ENCODE assay signal across 29 cellular contexts in genomic region chr15:33655488-33655887, GRCh38.
"Had no signal": no experiment of that assay in that cellular context is flagged by ENCODE, and none has a peak within 500 bp of the region (broad histone marks: within the 10 kb centered on the region; RNA-seq: fewer than 3 reads in every experiment).

No MANE protein-coding gene starts in this region.

- H3K27me3 Mint-ChIP-seq: activated naive CD8-positive, alpha-beta T cell; central memory CD8-positive, alpha-beta T cell; dendritic cell treated with granulocyte-macrophage colony-stimulating factor and Interleukin-4, amounts not matched to agents 40 ng/mL and 50 ng/mL, for 4 days had no signal

- H3K27ac ChIP-seq: brain microvascular endothelial cell, coronary artery, esophagus muscularis mucosa, foreskin keratinocyte, WERI-Rb-1 had no signal

- H3K36me3 Mint-ChIP-seq: activated naive CD8-positive, alpha-beta T cell had no signal

- H3K4me3 Mint-ChIP-seq: activated B cell treated with CpG ODN at 0.5 μM for 24 hours; activated CD8-positive, alpha-beta T cell treated with anti-CD3 and anti-CD28 coated beads for 36 hours; activated naive CD8-positive, alpha-beta T cell; activated T-cell treated with anti-CD3 and anti-CD28 coated beads, Interleukin-2, amount 50 U/mL, for 4 hours; activated T-helper 17 cell treated with anti-CD3 and anti-CD28 coated beads, Interleukin-2, amount 50 U/mL, for 72 hours; central memory CD8-positive, alpha-beta T cell; dendritic cell treated with granulocyte-macrophage colony-stimulating factor and Interleukin-4, amounts not matched to agents 40 ng/mL and 50 ng/mL, for 4 days; effector memory CD8-positive, alpha-beta T cell; T-helper 17 cell; T-helper 2 cell treated with Interferon-gamma antibody and Interleukin-4, amounts not matched to agents 5 μg/mL and 100 μg/mL, for 36 hours had no signal

- H3K36me3 ChIP-seq: brain microvascular endothelial cell, esophagus muscularis mucosa, gastrocnemius medialis, WERI-Rb-1 had no signal

- H3K9me3 ChIP-seq: esophagus muscularis mucosa, gastrocnemius medialis had no signal

- H3K9me3 Mint-ChIP-seq: activated B cell treated with CpG ODN at 0.5 μM for 24 hours; activated CD8-positive, alpha-beta T cell treated with anti-CD3 and anti-CD28 coated beads for 36 hours; activated T-cell treated with anti-CD3 and anti-CD28 coated beads, Interleukin-2, amount 50 U/mL, for 4 hours; activated T-helper 17 cell treated with anti-CD3 and anti-CD28 coated beads, Interleukin-2, amount 50 U/mL, for 72 hours; central memory CD8-positive, alpha-beta T cell; dendritic cell treated with granulocyte-macrophage colony-stimulating factor and Interleukin-4, amounts not matched to agents 40 ng/mL and 50 ng/mL, for 4 days; effector memory CD8-positive, alpha-beta T cell; T-helper 2 cell treated with Interferon-gamma antibody and Interleukin-4, amounts not matched to agents 5 μg/mL and 100 μg/mL, for 36 hours had no signal

- ATAC-seq: activated CD4-positive, CD25-positive, alpha-beta regulatory T cell treated with anti-CD3 and anti-CD28 coated beads, Interleukin-2, amount 50 U/mL, for 24 hours; activated CD8-positive, alpha-beta T cell treated with anti-CD3 and anti-CD28 coated beads for 36 hours; activated T-cell treated with anti-CD3 and anti-CD28 coated beads, Interleukin-2, amount 50 U/mL, for 4 hours; activated T-helper 17 cell treated with anti-CD3 and anti-CD28 coated beads, Interleukin-2, amount 50 U/mL, for 72 hours; effector memory CD8-positive, alpha-beta T cell; T-helper 17 cell had no signal

- H3K4me1 ChIP-seq: esophagus muscularis mucosa, foreskin keratinocyte, gastrocnemius medialis had no signal

- DNase-seq: activated B cell treated with CpG ODN at 0.5 μM for 24 hours; activated CD4-positive, alpha-beta T cell treated with anti-CD3 and anti-CD28 coated beads for 48 hours; activated CD4-positive, alpha-beta T cell treated with anti-CD3 and anti-CD28 coated beads, Interleukin-2, amount 50 U/mL, for 1 hour; activated CD4-positive, alpha-beta T cell treated with anti-CD3 and anti-CD28 coated beads, Interleukin-2, amount 50 U/mL, for 48 hours; activated CD8-positive, alpha-beta memory T cell treated with anti-CD3 and anti-CD28 coated beads for 24 hours; activated CD8-positive, alpha-beta T cell treated with anti-CD3 and anti-CD28 coated beads for 36 hours; activated effector memory CD4-positive, alpha-beta T cell treated with Interleukin-2 at 50 U/mL for 16 hours; activated gamma-delta T cell treated with Interleukin-2 at 50 U/mL for 16 hours; activated naive CD4-positive, alpha-beta T cell treated with anti-CD3 and anti-CD28 coated beads, Interleukin-2, amount 50 U/mL, for 16 hours; activated naive CD4-positive, alpha-beta T cell treated with Interleukin-2 at 50 U/mL for 16 hours; activated T-cell treated with anti-CD3 and anti-CD28 coated beads, Interleukin-2, amount 50 U/mL, for 4 hours; amniotic stem cell; brain microvascular endothelial cell; effector CD4-positive, alpha-beta T cell; effector memory CD8-positive, alpha-beta T cell; T-helper 1 cell; T-helper 17 cell; T1000 had no signal

- H3K27me3 ChIP-seq: brain microvascular endothelial cell, esophagus muscularis mucosa, foreskin keratinocyte, gastrocnemius medialis had no signal

- H3K27ac Mint-ChIP-seq: activated B cell treated with CpG ODN at 0.5 μM for 24 hours; activated CD8-positive, alpha-beta T cell treated with anti-CD3 and anti-CD28 coated beads for 36 hours; activated naive CD8-positive, alpha-beta T cell; activated T-helper 17 cell treated with anti-CD3 and anti-CD28 coated beads, Interleukin-2, amount 50 U/mL, for 72 hours; dendritic cell treated with granulocyte-macrophage colony-stimulating factor and Interleukin-4, amounts not matched to agents 40 ng/mL and 50 ng/mL, for 4 days; effector memory CD8-positive, alpha-beta T cell; T-helper 17 cell; T-helper 2 cell treated with Interferon-gamma antibody and Interleukin-4, amounts not matched to agents 5 μg/mL and 100 μg/mL, for 36 hours had no signal

- H3K4me1 Mint-ChIP-seq: activated B cell treated with CpG ODN at 0.5 μM for 24 hours; activated T-helper 17 cell treated with anti-CD3 and anti-CD28 coated beads, Interleukin-2, amount 50 U/mL, for 72 hours; central memory CD8-positive, alpha-beta T cell; T-helper 17 cell had no signal

- H3K4me3 ChIP-seq: coronary artery, esophagus muscularis mucosa, gastrocnemius medialis had no signal
